In genomic region chr2:36277146-36277808, GRCh38 we compare ENCODE assay signal across 10 cellular contexts.
A peak's percentile ranks its signal among the peaks of the same experiment; 100 is the strongest.
DNase-seq lines count a peak whose midpoint lies in the region; ATAC-seq, FAIRE-seq and TF ChIP-seq lines count a peak whose summit lies in the region.
"Had no signal": no experiment of that assay in that cellular context is flagged by ENCODE, and none has a peak within 500 bp of the region (broad histone marks: within the 10 kb centered on the region; RNA-seq: fewer than 3 reads in every experiment).

No MANE protein-coding gene starts in this region.

- H3K27ac ChIP-seq in K562 (ENCODE audit: extremely low read depth, low read depth, low read length), result no peak overlapping the region

- H3K9ac ChIP-seq in K562 (ENCODE audit: insufficient read depth in 1 of 2, low read depth in 2 of 2, low read length in 2 of 2), result no peak overlapping the region

- no peaks in the 10 kb centered on the region for H3K9me1 ChIP-seq in K562 (ENCODE audit: control insufficient read depth, insufficient read depth, low read length)

- no peaks in the 10 kb centered on the region for H3K4me1 ChIP-seq in K562 (replicated peaks in 1 of 2; ENCODE audit: control insufficient read depth in 2 of 2, insufficient read depth in 2 of 2, low read length in 2 of 2)
- H3K4me1 ChIP-seq: BE2C had no signal

- intact Hi-C loops in K562 (cut with micrococcal nuclease), result no loop called here

- BruUV-seq in K562 (replicated peaks; lab: Mats Ljungman, UMichigan), result no TSS peak

- H3K36me3 ChIP-seq in K562 (ENCODE audit: control insufficient read depth, insufficient read depth, low read length), result no peaks in the 10 kb centered on the region
- H3K36me3 ChIP-seq: BE2C had no signal

- no peak for FAIRE-seq in K562 (lab: Jason Lieb, UNC)

- H4K20me1 ChIP-seq in K562 (replicated peaks; ENCODE audit: control insufficient read depth, insufficient read depth, low read length), result no peaks in the 10 kb centered on the region

- POLR2A ChIA-PET in K562 (lab: Yijun Ruan, JAX), result no interaction called here

- CTCF ChIA-PET in K562 (lab: Yijun Ruan, JAX; ENCODE audit: low intra/inter-chr PET ratio), result no interaction called here

- no peaks in the 10 kb centered on the region for H3K27me3 ChIP-seq in K562 (ENCODE audit: control insufficient read depth in 2 of 2, insufficient read depth in 2 of 2, low read length in 2 of 2)
- H3K27me3 ChIP-seq: BE2C had no signal

- no peak for TF ChIP-seq RAD21 in K562 (CRISPR knock-in tag; conservative IDR thresholded peaks at IDR 0.05 in 1 of 2, IDR thresholded peaks at IDR 0.05 in 1 of 2)

- no peak for ATAC-seq in K562

- no peak for TF ChIP-seq POLR2A in K562 (conservative IDR thresholded peaks at IDR 0.05)

- in situ Hi-C loops in K562 (cut with MboI), result no loop called here

- peak; percentile 62 for DNase-seq in activated CD4-positive, alpha-beta T cell treated with anti-CD3 and anti-CD28 coated beads for 48 hours
- no peak for DNase-seq in activated CD4-positive, alpha-beta T cell treated with anti-CD3 and anti-CD28 coated beads, Interleukin-2, amount 50 U/mL, for 1 hour
- peak; percentile 97 for DNase-seq in HT1080 (ENCODE audit: low read depth)
- no peak for DNase-seq in K562 (ENCODE audit: extremely low read depth in 1 of 4, low spot score in 3 of 4)
- peak; percentile 10 for DNase-seq in stimulated activated CD4-positive, alpha-beta T cell treated with anti-CD3 and anti-CD28 coated beads, Interleukin-4, amount 100 ng/mL, for 1 hour
- no peak for DNase-seq in SHP77 treated with DMSO at 0.1 percent for 48 hours (lab: John Stamatoyannopoulos, UW)
- DNase-seq in DMS 273 (lab: John Stamatoyannopoulos, UW; ENCODE audit: unreplicated experiment), result no peak
- no peak for DNase-seq in NCI-H345 (lab: John Stamatoyannopoulos, UW)
- DNase-seq: BE2C, MV-4-11 had no signal

- H3K79me2 ChIP-seq in K562 (ENCODE audit: control insufficient read depth, insufficient read depth, low read length), result no peaks in the 10 kb centered on the region

- no peak for TF ChIP-seq EP300 in K562 (IDR thresholded peaks at IDR 0.05; ENCODE audit: low read length)

- TF ChIP-seq CTCF in K562 (IDR thresholded peaks at IDR 0.05 in 2 of 3, conservative IDR thresholded peaks at IDR 0.05 in 1 of 3; ENCODE audit: insufficient read depth in 2 of 3, low read depth in 1 of 3, low read length in 3 of 3), result no peak

- H3K9me3 ChIP-seq in K562 (replicated peaks; ENCODE audit: control insufficient read depth, insufficient read depth, low read depth, low read length), result no peaks in the 10 kb centered on the region
- H3K9me3 ChIP-seq: BE2C had no signal

- H3K4me2 ChIP-seq in K562 (ENCODE audit: insufficient read depth, low read length), result no peak overlapping the region

- no peak overlapping the region for H3K4me3 ChIP-seq in K562

- 0% methylated on average over 3 of the region's 3 CpGs for WGBS in K562 (ENCODE audit: insufficient coverage, low coverage, missing lambda C conversion rate)

- H2AFZ ChIP-seq in K562 (ENCODE audit: low read depth, low read length), result no peak overlapping the region

TF ChIP-seq in K562, 482 proteins besides CTCF, POLR2A, EP300 and RAD21:
- TF ChIP-seq SREBF1 (IDR thresholded peaks at IDR 0.05; ENCODE audit: borderline replicate concordance, low read depth, low read length) (no peak), ZNF134 (CRISPR knock-in tag; conservative IDR thresholded peaks at IDR 0.05) (peak; percentile 66; the same call in 1 of the 2 replicates)

Comparison
In these comparisons a context has a peak if more than half of its experiments do, and no peak if none do; other contexts are left out.
1. DNase-seq: peak in activated CD4-positive, alpha-beta T cell treated with anti-CD3 and anti-CD28 coated beads for 48 hours (single experiment), HT1080 (single experiment) and stimulated activated CD4-positive, alpha-beta T cell treated with anti-CD3 and anti-CD28 coated beads, Interleukin-4, amount 100 ng/mL, for 1 hour (single experiment); none in activated CD4-positive, alpha-beta T cell treated with anti-CD3 and anti-CD28 coated beads, Interleukin-2, amount 50 U/mL, for 1 hour (single experiment), K562 (0 of 4), SHP77 treated with DMSO at 0.1 percent for 48 hours (single experiment), DMS 273 (single experiment) and NCI-H345 (single experiment).